ENCODE assay signal across 19 cellular contexts in genomic region chr2:191262436-191262835, GRCh38. TPM values are rescaled to one million over a fixed set of nuclear protein-coding genes. Genes with fewer than 3 reads are reported as not detected.
DNase-seq lines count a peak whose midpoint lies in the region; ATAC-seq and TF ChIP-seq lines count a peak whose summit lies in the region.
"Had no signal": no experiment of that assay in that cellular context is flagged by ENCODE, and none has a peak within 500 bp of the region (broad histone marks: within the 10 kb centered on the region; RNA-seq: fewer than 3 reads in every experiment).

No MANE protein-coding gene starts in this region.

- H3K23ac ChIP-seq in IMR-90 (ENCODE audit: low read depth, low read length) = no peak overlapping the region; the same call in 1 of the 2 replicates

- no peak overlapping the region for H3K4me3 Mint-ChIP-seq in activated T-helper 17 cell treated with anti-CD3 and anti-CD28 coated beads, Interleukin-2, amount 50 U/mL, for 72 hours
- H3K4me3 Mint-ChIP-seq in progenitor cell of endocrine pancreas (ENCODE audit: low read depth) = no peak overlapping the region
- no peak overlapping the region for H3K4me3 Mint-ChIP-seq in activated CD8-positive, alpha-beta memory T cell treated with anti-CD3 and anti-CD28 coated beads, Interleukin-2, amount 10 ng/mL, durations not matched to agents 7 days and 5 days
- H3K4me3 Mint-ChIP-seq: nephron; T-helper 1 cell treated with Interleukin-12 subunit alpha and Interleukin-12 subunit beta and Interleukin-4 antibody, amounts not matched to agents 30 μg/mL and 1 μg/mL, for 36 hours had no signal

- H3K4me3 ChIP-seq in IMR-90 (ENCODE audit: insufficient read depth, low read depth, low read length) = no peak overlapping the region
- H3K4me3 ChIP-seq: stomach had no signal

- no peak overlapping the region for H3K27ac Mint-ChIP-seq in activated T-helper 17 cell treated with anti-CD3 and anti-CD28 coated beads, Interleukin-2, amount 50 U/mL, for 72 hours
- H3K27ac Mint-ChIP-seq in progenitor cell of endocrine pancreas = peak overlapping the region; percentile 18
- no peak overlapping the region for H3K27ac Mint-ChIP-seq in activated CD8-positive, alpha-beta memory T cell treated with anti-CD3 and anti-CD28 coated beads, Interleukin-2, amount 10 ng/mL, durations not matched to agents 7 days and 5 days
- H3K27ac Mint-ChIP-seq: T-helper 1 cell treated with Interleukin-12 subunit alpha and Interleukin-12 subunit beta and Interleukin-4 antibody, amounts not matched to agents 30 μg/mL and 1 μg/mL, for 36 hours had no signal

- no peak overlapping the region for H3K56ac ChIP-seq in IMR-90 (ENCODE audit: extremely low read depth, insufficient read depth, low read length)

- no peak overlapping the region for H4K8ac ChIP-seq in IMR-90 (ENCODE audit: low read depth in 2 of 2, low read length in 2 of 2)

- no peaks in the 10 kb centered on the region for H3K9me3 ChIP-seq in IMR-90 (ENCODE audit: control insufficient read depth, insufficient read depth, low read length)
- H3K9me3 ChIP-seq: stomach had no signal

- no peaks in the 10 kb centered on the region for H3K36me3 ChIP-seq in IMR-90 (ENCODE audit: control insufficient read depth, insufficient read depth, low read length)
- H3K36me3 ChIP-seq: stomach had no signal

- WGBS in IMR-90 (ENCODE audit: extremely low coverage in 2 of 2, insufficient read length in 1 of 2), 2 experiments = 100% methylated on average over 1 of the region's 5 CpGs; no CpG with 5 or more reads in 1 of the 2 experiments

- no peak overlapping the region for H3K14ac ChIP-seq in IMR-90 (replicated peaks; ENCODE audit: low read depth, low read length)

- in situ Hi-C loops in IMR-90 (cut with MboI; ENCODE audit: low sequenced_read_pairs) = no loop called here

- intact Hi-C loops in IMR-90 (cut with micrococcal nuclease) = loop anchor here (5.0 kb wide), 1 partner anchor 35 kb away; no protein-coding TSS in a partner anchor

- H3K9me1 ChIP-seq in IMR-90 (ENCODE audit: insufficient read depth, low read length) = peaks cover 30% of the 10 kb centered on the region

- H3K27ac ChIP-seq in IMR-90 (ENCODE audit: insufficient read depth, low read length) (no peak overlapping the region), foreskin keratinocyte (no peak overlapping the region)
- H3K27ac ChIP-seq: HL-60 had no signal

- H3K27me3 ChIP-seq in IMR-90 (ENCODE audit: control insufficient read depth, insufficient read depth, low read length) (no peaks in the 10 kb centered on the region), foreskin keratinocyte (no peaks in the 10 kb centered on the region)
- H3K27me3 ChIP-seq: stomach had no signal

- H2BK15ac ChIP-seq in IMR-90 (ENCODE audit: low read depth, low read length) = no peak overlapping the region

- no peaks in the 10 kb centered on the region for H3K9me3 Mint-ChIP-seq in activated T-helper 17 cell treated with anti-CD3 and anti-CD28 coated beads, Interleukin-2, amount 50 U/mL, for 72 hours
- no peaks in the 10 kb centered on the region for H3K9me3 Mint-ChIP-seq in progenitor cell of endocrine pancreas (ENCODE audit: low read depth)
- H3K9me3 Mint-ChIP-seq in activated CD8-positive, alpha-beta memory T cell treated with anti-CD3 and anti-CD28 coated beads, Interleukin-2, amount 10 ng/mL, durations not matched to agents 7 days and 5 days (ENCODE audit: low read depth) = no peaks in the 10 kb centered on the region
- H3K9me3 Mint-ChIP-seq: nephron; T-helper 1 cell treated with Interleukin-12 subunit alpha and Interleukin-12 subunit beta and Interleukin-4 antibody, amounts not matched to agents 30 μg/mL and 1 μg/mL, for 36 hours had no signal

- H3K27me3 Mint-ChIP-seq in activated T-helper 17 cell treated with anti-CD3 and anti-CD28 coated beads, Interleukin-2, amount 50 U/mL, for 72 hours = no peaks in the 10 kb centered on the region
- no peaks in the 10 kb centered on the region for H3K27me3 Mint-ChIP-seq in progenitor cell of endocrine pancreas
- no peaks in the 10 kb centered on the region for H3K27me3 Mint-ChIP-seq in activated CD8-positive, alpha-beta memory T cell treated with anti-CD3 and anti-CD28 coated beads, Interleukin-2, amount 10 ng/mL, durations not matched to agents 7 days and 5 days

- no peak overlapping the region; the same call in 1 of the 2 replicates for H2AK5ac ChIP-seq in IMR-90 (ENCODE audit: low read depth, low read length)

- no peak overlapping the region for H3K18ac ChIP-seq in IMR-90 (ENCODE audit: low read depth, low read length)

- H4K5ac ChIP-seq in IMR-90 (ENCODE audit: low read depth, low read length) = no peak overlapping the region

- H2BK20ac ChIP-seq in IMR-90 (ENCODE audit: low read depth, low read length) = no peak overlapping the region

- H2BK5ac ChIP-seq in IMR-90 (ENCODE audit: low read depth, low read length, poor library complexity, severe bottlenecking) = no peak overlapping the region

- peaks cover 5% of the 10 kb centered on the region for H3K4me1 Mint-ChIP-seq in activated T-helper 17 cell treated with anti-CD3 and anti-CD28 coated beads, Interleukin-2, amount 50 U/mL, for 72 hours
- H3K4me1 Mint-ChIP-seq in progenitor cell of endocrine pancreas (ENCODE audit: low read depth) = peaks cover 34% of the 10 kb centered on the region
- no peaks in the 10 kb centered on the region for H3K4me1 Mint-ChIP-seq in activated CD8-positive, alpha-beta memory T cell treated with anti-CD3 and anti-CD28 coated beads, Interleukin-2, amount 10 ng/mL, durations not matched to agents 7 days and 5 days

- H4K20me1 ChIP-seq in IMR-90 (ENCODE audit: insufficient read depth, low read length) = peaks cover 74% of the 10 kb centered on the region

- peak overlapping the region; percentile 2; the same call in 1 of the 2 replicates for H3K4me2 ChIP-seq in IMR-90 (ENCODE audit: low read depth, low read length)

- no peak overlapping the region for H3K9ac ChIP-seq in IMR-90 (ENCODE audit: low read depth, low read length)

- CTCF ChIA-PET in IMR-90 (lab: Yijun Ruan, JAX) = no interaction called here
- CTCF ChIA-PET in activated CD8-positive, alpha-beta memory T cell treated with anti-CD3 and anti-CD28 coated beads, Interleukin-2, amount 10 ng/mL, durations not matched to agents 7 days and 5 days (lab: Charles Lee) = no interaction called here

- peaks cover 29 to 68% of the 10 kb centered on the region in 2 experiments for H3K79me1 ChIP-seq in IMR-90 (ENCODE audit: low read depth in 1 of 2, low read length in 2 of 2)

- ATAC-seq in IMR-90 (ENCODE audit: low read depth) (no peak), foreskin keratinocyte (peak; percentile 69), GM21367 (IDR thresholded peaks at IDR 0.05; ENCODE audit: unreplicated experiment) (no peak)
- ATAC-seq in activated T-helper 17 cell treated with anti-CD3 and anti-CD28 coated beads, Interleukin-2, amount 50 U/mL, for 72 hours (replicated peaks) = peak; percentile 55
- ATAC-seq in activated CD8-positive, alpha-beta memory T cell treated with anti-CD3 and anti-CD28 coated beads, Interleukin-2, amount 10 ng/mL, durations not matched to agents 7 days and 5 days = no peak

- H2AK9ac ChIP-seq in IMR-90 (replicated peaks; ENCODE audit: low read depth, low read length, poor library complexity) = no peak overlapping the region

- no peak for DNase-seq in IMR-90
- peak in 1 of 2 donors; percentile 51 for DNase-seq in foreskin keratinocyte
- no peak for DNase-seq in progenitor cell of endocrine pancreas (ENCODE audit: low spot score, unreplicated experiment)
- DNase-seq in NCI-H526 (lab: John Stamatoyannopoulos, UW) = no peak
- DNase-seq in NCI-H510A treated with DMSO at 0.1 percent for 48 hours (lab: John Stamatoyannopoulos, UW) = no peak
- no peak for DNase-seq in activated CD8-positive, alpha-beta memory T cell treated with anti-CD3 and anti-CD28 coated beads, Interleukin-2, amount 10 ng/mL, durations not matched to agents 7 days and 5 days
- DNase-seq: activated gamma-delta T cell; erythroblast; NCI-H774; SIG-M5; small intestine; stimulated activated CD4-positive, alpha-beta T cell treated with anti-CD3 and anti-CD28 coated beads, Interleukin-2, amount 100 ng/mL, for 48 hours; stomach had no signal

- H3K36me3 Mint-ChIP-seq in activated T-helper 17 cell treated with anti-CD3 and anti-CD28 coated beads, Interleukin-2, amount 50 U/mL, for 72 hours (ENCODE audit: low read depth) = no peaks in the 10 kb centered on the region
- H3K36me3 Mint-ChIP-seq in progenitor cell of endocrine pancreas (ENCODE audit: insufficient read depth) = no peaks in the 10 kb centered on the region
- H3K36me3 Mint-ChIP-seq in activated CD8-positive, alpha-beta memory T cell treated with anti-CD3 and anti-CD28 coated beads, Interleukin-2, amount 10 ng/mL, durations not matched to agents 7 days and 5 days = no peaks in the 10 kb centered on the region

- no peak for TF ChIP-seq RAD21 in IMR-90 (IDR thresholded peaks at IDR 0.05; ENCODE audit: low read length)

- no TSS peak for BruUV-seq in IMR-90 (replicated peaks; lab: Mats Ljungman, UMichigan)

- H2AFZ ChIP-seq in IMR-90 (replicated peaks; ENCODE audit: low read length, poor library complexity) = no peak overlapping the region

- H4K91ac ChIP-seq in IMR-90 (ENCODE audit: insufficient read depth, low read depth, low read length) = no peak overlapping the region

- no peak for TF ChIP-seq POLR2A in IMR-90 (IDR thresholded peaks at IDR 0.05; ENCODE audit: low read depth, low read length)

- H2BK120ac ChIP-seq in IMR-90 (ENCODE audit: low read depth, low read length) = no peak overlapping the region

- TF ChIP-seq CTCF in IMR-90 (conservative IDR thresholded peaks at IDR 0.05; ENCODE audit: low read depth, low read length) (no peak), foreskin keratinocyte (conservative IDR thresholded peaks at IDR 0.05) (no peak), progenitor cell of endocrine pancreas (IDR thresholded peaks at IDR 0.05; ENCODE audit: unreplicated experiment) (no peak)

- dilution Hi-C loops in IMR-90 (cut with HindIII; ENCODE audit: low sequenced_read_pairs, unreplicated experiment) = no loop called here

- H3K4me1 ChIP-seq in IMR-90 (ENCODE audit: control insufficient read depth, insufficient read depth, low read length) (peaks cover 27% of the 10 kb centered on the region), foreskin keratinocyte (peaks cover 36% of the 10 kb centered on the region)

- POLR2A ChIA-PET in IMR-90 (lab: Charles Lee; ENCODE audit: unreplicated experiment) = no interaction called here

- H3K4ac ChIP-seq in IMR-90 (ENCODE audit: low read depth, low read length) = no peak overlapping the region

TF ChIP-seq in IMR-90, 13 proteins besides CTCF, POLR2A, EP300 and RAD21 (continues in another document):
- TF ChIP-seq CHD1 (IDR thresholded peaks at IDR 0.05; ENCODE audit: low read depth, low read length) = no peak

RNA-seq across cellular contexts. Expression of gene MYO1B, which starts 17.2 kb away (rescaled TPM):
- total RNA-seq in IMR-90 (2012; rRNA removed) (116 and 167 TPM in 2 replicates), foreskin keratinocyte (216 and 220 TPM in 2 replicates), progenitor cell of endocrine pancreas (157 and 158 TPM in 2 replicates)
- polyA plus RNA-seq in IMR-90 (2012; rRNA removed) (44.3 and 57.2 TPM in 2 replicates), foreskin keratinocyte (51.8 and 61.3 TPM in 2 replicates)
- polyA plus RNA-seq in IMR-90 (2012; cell fraction: cytosol; rRNA removed) = 11.9 and 14.9 TPM in 2 replicates
- 10.3 and 68.5 TPM in 2 replicates for polyA plus RNA-seq in IMR-90 (2012; cell fraction: nucleus; rRNA removed; ENCODE audit: low replicate concordance)
- 10 to 100 TPM in 1 of 2 donors, 1 to 10 TPM in 1; 2.4 to 28.5 TPM for total RNA-seq in activated T-helper 17 cell treated with anti-CD3 and anti-CD28 coated beads, Interleukin-2, amount 50 U/mL, for 72 hours
- 1 to 10 TPM; 1.6 to 4.3 TPM for total RNA-seq in activated CD8-positive, alpha-beta memory T cell treated with anti-CD3 and anti-CD28 coated beads, Interleukin-2, amount 10 ng/mL, durations not matched to agents 7 days and 5 days
- total RNA-seq: OCI-LY7 had no signal

Comparison
In these comparisons a context has a peak if more than half of its experiments do, and no peak if none do; other contexts are left out.
1. ATAC-seq: peak in activated T-helper 17 cell treated with anti-CD3 and anti-CD28 coated beads, Interleukin-2, amount 50 U/mL, for 72 hours (single experiment) and foreskin keratinocyte (single experiment); none in IMR-90 (single experiment), GM21367 (single experiment) and activated CD8-positive, alpha-beta memory T cell treated with anti-CD3 and anti-CD28 coated beads, Interleukin-2, amount 10 ng/mL, durations not matched to agents 7 days and 5 days (single experiment).